ENCODE assay signal across 18 cellular contexts in the genomic region with DNA sequence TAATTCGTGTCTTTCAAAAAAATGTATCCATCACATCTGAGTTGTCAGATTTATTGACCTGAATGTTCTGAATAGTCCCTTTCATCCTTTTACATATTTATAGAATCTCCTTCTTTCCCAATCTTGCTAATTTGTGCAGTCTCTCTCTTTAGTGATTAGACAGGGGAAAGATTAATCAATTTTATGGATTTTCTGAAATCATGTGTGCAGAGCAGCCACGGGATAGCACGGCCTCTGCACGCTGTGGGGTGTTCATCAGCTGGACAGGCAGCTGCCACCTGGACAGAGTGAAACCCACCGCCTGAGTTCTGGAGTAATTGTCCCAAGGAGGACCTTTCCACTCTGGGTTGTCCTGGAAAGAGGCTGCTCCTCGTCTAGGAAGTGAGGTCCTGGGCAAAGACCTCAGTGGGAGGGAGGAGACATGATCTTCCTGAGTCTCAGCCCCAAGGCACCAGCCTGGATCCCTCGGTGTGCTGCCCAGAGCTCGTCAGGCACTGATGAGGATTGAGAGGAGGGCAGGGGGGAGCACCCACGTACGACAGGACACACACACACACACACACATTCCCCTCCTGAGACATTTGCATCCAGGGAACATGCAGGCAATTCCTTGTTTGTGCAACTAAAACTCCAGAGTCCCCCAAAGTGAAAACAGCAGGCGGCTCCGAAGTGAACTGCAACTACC. TPM values are rescaled to one million over a fixed set of nuclear protein-coding genes. Genes with fewer than 3 reads are reported as not detected.
A peak's percentile ranks its signal among the peaks of the same experiment; 100 is the strongest.
DNase-seq lines count a peak whose midpoint lies in the region; ATAC-seq and TF ChIP-seq lines count a peak whose summit lies in the region.
"Had no signal": no experiment of that assay in that cellular context is flagged by ENCODE, and none has a peak within 500 bp of the region (broad histone marks: within the 10 kb centered on the region; RNA-seq: fewer than 3 reads in every experiment).

No MANE protein-coding gene starts in this region.

- BruUV-seq in PC-9 (replicated peaks; lab: Mats Ljungman, UMichigan) = no TSS peak

- H3K36me3 ChIP-seq in hepatocyte (replicated peaks; ENCODE audit: insufficient read depth, low read depth) = no peaks in the 10 kb centered on the region
- no peaks in the 10 kb centered on the region for H3K36me3 ChIP-seq in PC-9 (ENCODE audit: low read depth)
- H3K36me3 ChIP-seq in heart left ventricle = no peaks in the 10 kb centered on the region

- 41% methylated on average over 12 of the region's 12 CpGs for WGBS in hepatocyte (ENCODE audit: low lambda C conversion rate, missing lambda C conversion rate)
- WGBS in heart left ventricle, 4 donors = 47 to 58% (median 48%) methylated on average over 12 of the region's 12 CpGs

- H3K9me3 Mint-ChIP-seq in activated CD4-positive, alpha-beta T cell treated with anti-CD3 and anti-CD28 coated beads for 36 hours (ENCODE audit: low read depth) = no peaks in the 10 kb centered on the region
- H3K9me3 Mint-ChIP-seq: IgD-negative memory B cell had no signal

- no peak overlapping the region for H3K4me3 Mint-ChIP-seq in activated CD4-positive, alpha-beta T cell treated with anti-CD3 and anti-CD28 coated beads for 36 hours
- H3K4me3 Mint-ChIP-seq: IgD-negative memory B cell had no signal

- peak; percentile 14 for DNase-seq in GM10248 (ENCODE audit: extremely low spot score)
- no peak for DNase-seq in hepatocyte (ENCODE audit: low spot score)
- peak; percentile 68 for DNase-seq in mesenteric fat pad (ENCODE audit: low spot score)
- no peak for DNase-seq in sciatic nerve (ENCODE audit: low spot score)
- no peak for DNase-seq in activated CD4-positive, alpha-beta T cell treated with anti-CD3 and anti-CD28 coated beads for 36 hours
- DNase-seq in PC-9 = no peak
- no peak for DNase-seq in heart left ventricle
- DNase-seq: C1 segment of cervical spinal cord; DMS153; NCI-H1436 treated with DMSO at 0.1 percent for 48 hours; NCI-H226; NCI-H526 treated with DMSO at 0.1 percent for 48 hours; NK-92 treated with Interleukin-12 subunit alpha and Interleukin-12 subunit beta, amount 100 ng/mL, for 24 hours; PC-3 had no signal

- H3K4me1 Mint-ChIP-seq in activated CD4-positive, alpha-beta T cell treated with anti-CD3 and anti-CD28 coated beads for 36 hours = no peaks in the 10 kb centered on the region
- H3K4me1 Mint-ChIP-seq: IgD-negative memory B cell had no signal

- H3K4me1 ChIP-seq in hepatocyte (ENCODE audit: insufficient read depth) (peaks cover 31% of the 10 kb centered on the region), PC-9 (replicated peaks; ENCODE audit: insufficient read depth) (no peaks in the 10 kb centered on the region), heart left ventricle (peaks cover 0 to 11% (median 0%) of the 10 kb centered on the region in 12 donors)

- H3K4me3 ChIP-seq in hepatocyte (no peak overlapping the region), PC-9 (no peak overlapping the region), heart left ventricle (no peak overlapping the region)

- peak overlapping the region; percentile 85 for H3K27ac ChIP-seq in hepatocyte
- H3K27ac ChIP-seq in PC-9 = no peak overlapping the region
- H3K27ac ChIP-seq in heart left ventricle = no peak overlapping the region

- no peak for TF ChIP-seq POLR2A in heart left ventricle (IDR thresholded peaks at IDR 0.05)

- no peaks in the 10 kb centered on the region for H4K20me1 ChIP-seq in hepatocyte (ENCODE audit: insufficient read depth, poor library complexity, severe bottlenecking)
- H4K20me1 ChIP-seq in PC-9 (ENCODE audit: insufficient read depth) = no peaks in the 10 kb centered on the region

- H3K79me2 ChIP-seq in hepatocyte (no peaks in the 10 kb centered on the region), PC-9 (ENCODE audit: low read depth) (no peaks in the 10 kb centered on the region)

- peaks cover 28% of the 10 kb centered on the region for H3K27me3 Mint-ChIP-seq in activated CD4-positive, alpha-beta T cell treated with anti-CD3 and anti-CD28 coated beads for 36 hours

- POLR2A ChIA-PET in GM10248 (lab: Yijun Ruan, JAX) = no interaction called here
- POLR2A ChIA-PET in activated CD4-positive, alpha-beta T cell treated with anti-CD3 and anti-CD28 coated beads for 36 hours (lab: Charles Lee) = no interaction called here
- POLR2A ChIA-PET in PC-9 (lab: Charles Lee; ENCODE audit: unreplicated experiment) = no interaction called here

- H2AFZ ChIP-seq in hepatocyte = no peak overlapping the region
- H2AFZ ChIP-seq in PC-9 = no peak overlapping the region

- H3K27me3 ChIP-seq in hepatocyte (no peaks in the 10 kb centered on the region), PC-9 (ENCODE audit: insufficient read depth, low read depth) (peaks cover 44% of the 10 kb centered on the region), heart left ventricle (peaks cover 0 to 48% (median 13%) of the 10 kb centered on the region in 9 donors)

- H3K9me3 ChIP-seq in hepatocyte (ENCODE audit: low read depth) = no peaks in the 10 kb centered on the region
- no peaks in the 10 kb centered on the region for H3K9me3 ChIP-seq in PC-9 (ENCODE audit: insufficient read depth, low read depth)
- no peaks in the 10 kb centered on the region for H3K9me3 ChIP-seq in heart left ventricle

- no peaks in the 10 kb centered on the region for H3K36me3 Mint-ChIP-seq in activated CD4-positive, alpha-beta T cell treated with anti-CD3 and anti-CD28 coated beads for 36 hours (ENCODE audit: low read depth)
- H3K36me3 Mint-ChIP-seq: IgD-negative memory B cell had no signal

- H3K9me2 ChIP-seq in hepatocyte (replicated peaks; ENCODE audit: insufficient read depth) (no peaks in the 10 kb centered on the region), PC-9 (ENCODE audit: insufficient read depth) (no peaks in the 10 kb centered on the region)

- no peak for TF ChIP-seq CTCF in GM10248 (IDR thresholded peaks at IDR 0.05; ENCODE audit: control extremely low read depth, extremely low read depth, low read depth, missing control alignments)
- TF ChIP-seq CTCF in hepatocyte (IDR thresholded peaks at IDR 0.05; ENCODE audit: poor library complexity) = no peak
- no peak for TF ChIP-seq CTCF in PC-9 (conservative IDR thresholded peaks at IDR 0.05)
- TF ChIP-seq CTCF in heart left ventricle (IDR thresholded peaks at IDR 0.05) = no peak

- no peak overlapping the region for H3K27ac Mint-ChIP-seq in activated CD4-positive, alpha-beta T cell treated with anti-CD3 and anti-CD28 coated beads for 36 hours
- H3K27ac Mint-ChIP-seq: IgD-negative memory B cell had no signal

- ATAC-seq in sciatic nerve = peak; percentile 48
- ATAC-seq in activated CD4-positive, alpha-beta T cell treated with anti-CD3 and anti-CD28 coated beads for 36 hours = no peak
- no peak for ATAC-seq in HG03439 (IDR thresholded peaks at IDR 0.05; ENCODE audit: unreplicated experiment)
- no peak for ATAC-seq in heart left ventricle
- ATAC-seq: PC-3, Right ventricle myocardium inferior had no signal

- H3K4me2 ChIP-seq in hepatocyte (peak overlapping the region; percentile 53), PC-9 (no peak overlapping the region)

- intact Hi-C loops in sciatic nerve (cut with DNase I) (no loop called here), PC-9 (cut with micrococcal nuclease; ENCODE audit: unreplicated experiment) (no loop called here), heart left ventricle (cut with DNase I) (no loop called here)
- intact Hi-C loops in activated CD4-positive, alpha-beta T cell treated with anti-CD3 and anti-CD28 coated beads for 36 hours (cut with DNase I, micrococcal nuclease) = no loop called here

- H3F3A ChIP-seq in PC-9 (ENCODE audit: insufficient read depth, low read depth) = no peaks in the 10 kb centered on the region

- CTCF ChIA-PET in GM10248 (lab: Yijun Ruan, JAX) (interaction anchor here (1.1 to 4.0 kb wide), 3 partner anchors 20 to 22 kb away, joined by 5 to 15 read pairs (median 7); no protein-coding TSS in a partner anchor), PC-9 (lab: Charles Lee) (no interaction called here)
- CTCF ChIA-PET in activated CD4-positive, alpha-beta T cell treated with anti-CD3 and anti-CD28 coated beads for 36 hours (lab: Charles Lee) = no interaction called here

RNA-seq across cellular contexts. Expression of gene KRTAP5-6, which starts 22.7 kb away (rescaled TPM):
- total RNA-seq in hepatocyte (not detected in 2 replicates), mesenteric fat pad (not detected), sciatic nerve (not detected), PC-9 (2021) (not detected in 2 replicates), heart left ventricle (not detected)
- polyA plus RNA-seq in hepatocyte (not detected in 2 replicates), heart left ventricle (not detected)
- total RNA-seq in activated CD4-positive, alpha-beta T cell treated with anti-CD3 and anti-CD28 coated beads for 36 hours = not detected
- total RNA-seq: LHCN-M2, PC-3, Right ventricle myocardium inferior had no signal
- polyA plus RNA-seq: IgD-negative memory B cell had no signal

RNA-seq across cellular contexts. Expression of gene KRTAP5-5, which starts 44.8 kb away (rescaled TPM):
- not detected in 2 replicates for total RNA-seq in hepatocyte
- polyA plus RNA-seq in hepatocyte = 0.39 and 0.54 TPM in 2 replicates
- not detected for total RNA-seq in mesenteric fat pad
- total RNA-seq in sciatic nerve = not detected
- total RNA-seq in activated CD4-positive, alpha-beta T cell treated with anti-CD3 and anti-CD28 coated beads for 36 hours = not detected
- total RNA-seq in PC-9 (2021) = not detected in 2 replicates
- total RNA-seq in heart left ventricle = not detected
- not detected for polyA plus RNA-seq in heart left ventricle
- total RNA-seq: LHCN-M2, PC-3, Right ventricle myocardium inferior had no signal
- polyA plus RNA-seq: IgD-negative memory B cell had no signal

RNA-seq across cellular contexts. Expression of gene KRTAP5-4, which starts 52.4 kb away (rescaled TPM):
- total RNA-seq in hepatocyte (not detected in 2 replicates), mesenteric fat pad (not detected), sciatic nerve (not detected), PC-9 (2021) (not detected in 2 replicates), heart left ventricle (not detected)
- polyA plus RNA-seq in hepatocyte (not detected in 2 replicates), heart left ventricle (not detected)
- total RNA-seq in activated CD4-positive, alpha-beta T cell treated with anti-CD3 and anti-CD28 coated beads for 36 hours = not detected
- total RNA-seq: LHCN-M2, PC-3, Right ventricle myocardium inferior had no signal
- polyA plus RNA-seq: IgD-negative memory B cell had no signal

Comparison
In these comparisons a context has a peak if more than half of its experiments do, and no peak if none do; other contexts are left out.
1. DNase-seq: peak in GM10248 (single experiment) and mesenteric fat pad (single experiment); none in hepatocyte (single experiment), sciatic nerve (single experiment), activated CD4-positive, alpha-beta T cell treated with anti-CD3 and anti-CD28 coated beads for 36 hours (single experiment), PC-9 (0 of 2) and heart left ventricle (0 of 5).